8 cellular contexts compared by ENCODE assay signal in the genomic region with DNA sequence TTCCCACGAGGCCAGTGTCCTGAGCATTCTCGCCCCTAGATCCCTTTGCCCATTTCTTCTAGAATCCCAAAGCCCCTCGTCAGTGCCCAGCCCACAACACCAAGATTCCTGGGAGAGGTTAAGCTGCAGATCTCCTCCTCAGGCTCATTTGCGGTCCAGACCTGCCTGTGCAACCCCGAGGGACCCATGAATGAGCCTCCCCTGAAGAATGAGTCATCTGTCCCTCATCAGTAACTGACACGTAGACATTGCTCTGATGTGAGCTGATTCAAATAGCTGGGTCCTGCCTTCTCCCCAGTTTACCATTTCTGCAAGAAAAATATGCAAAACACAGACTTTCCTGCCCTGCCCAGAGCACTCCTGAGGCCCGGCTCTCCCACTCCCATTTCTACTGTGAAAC.
"Had no signal": no experiment of that assay in that cellular context is flagged by ENCODE, and none has a peak within 500 bp of the region (broad histone marks: within the 10 kb centered on the region; RNA-seq: fewer than 3 reads in every experiment).

No MANE protein-coding gene starts in this region.

- H3K9me3 ChIP-seq: HAP-1 had no signal

- H3K36me3 ChIP-seq: HAP-1 had no signal

- FAIRE-seq: HepG2 had no signal

- DNase-seq: H7, HFFc6, KBM-7 had no signal

- H3K4me3 ChIP-seq: GM23338, HAP-1 had no signal

- ATAC-seq: GM23338, HCT116, HepG2 had no signal

- H2AFZ ChIP-seq: GM23338 had no signal

- H3K27ac ChIP-seq: HL-60 had no signal

- H3K4me1 ChIP-seq: HAP-1 had no signal

- H3K4me2 ChIP-seq: GM23338 had no signal
